18 cellular contexts compared by ENCODE assay signal in the genomic region with DNA sequence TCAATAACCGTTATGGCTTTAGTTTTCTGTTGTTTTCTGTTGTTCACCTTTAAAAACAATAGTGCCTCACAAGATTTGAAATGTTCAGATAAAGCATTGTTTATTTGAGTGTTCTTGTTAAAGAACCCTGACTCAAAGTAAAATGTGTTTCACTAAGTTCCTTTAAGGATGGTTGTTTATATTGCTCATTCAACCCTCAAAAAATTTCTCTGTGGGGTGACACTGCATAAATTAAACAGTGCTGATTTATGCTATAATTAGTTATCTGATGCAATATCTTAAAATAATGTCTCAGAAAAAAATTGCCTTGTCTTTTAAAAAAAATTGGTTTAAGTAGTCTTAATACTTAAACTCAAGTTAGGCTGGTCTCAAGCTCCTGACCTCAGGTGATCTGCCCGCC.
"Had no signal": no experiment of that assay in that cellular context is flagged by ENCODE, and none has a peak within 500 bp of the region (broad histone marks: within the 10 kb centered on the region; RNA-seq: fewer than 3 reads in every experiment).

No MANE protein-coding gene starts in this region.

- H3K27me3 ChIP-seq: ovary, right lobe of liver, suprapubic skin, transverse colon, upper lobe of right lung, uterus had no signal

- H3K9me3 ChIP-seq: ovary, right lobe of liver, suprapubic skin, transverse colon, upper lobe of right lung, uterus had no signal

- H3K27ac ChIP-seq: ovary, right lobe of liver, suprapubic skin, transverse colon, upper lobe of right lung, uterus had no signal

- DNase-seq: cortex of kidney; head of caudate nucleus; mucosa of descending colon; naive B cell; nucleus accumbens; ovary; right lobe of liver; small intestine; stimulated activated CD4-positive, alpha-beta T cell treated with anti-CD3 and anti-CD28 coated beads, Interleukin-1b, Interleukin-23, amount 100 ng/mL, for 48 hours; stimulated activated CD4-positive, alpha-beta T cell treated with anti-CD3 and anti-CD28 coated beads, Interleukin-4, amount 100 ng/mL, for 1 hour; stimulated activated CD8-positive, alpha-beta memory T cell treated with anti-CD3 and anti-CD28 coated beads, Interleukin-4, amount 100 ng/mL, for 48 hours; stimulated activated naive CD4-positive, alpha-beta T cell; stimulated activated naive CD8-positive, alpha-beta T cell treated with anti-CD3 and anti-CD28 coated beads, Interleukin-15, amount 100 ng/mL, for 72 hours; transverse colon; upper lobe of right lung; uterus had no signal

- H3K4me3 ChIP-seq: lung, mucosa of descending colon, ovary, right lobe of liver, suprapubic skin, transverse colon, upper lobe of right lung, uterus had no signal

- H3K36me3 ChIP-seq: ovary, right lobe of liver, suprapubic skin, transverse colon, upper lobe of right lung, uterus had no signal

- H3K4me1 ChIP-seq: right lobe of liver, suprapubic skin, transverse colon, upper lobe of right lung, uterus had no signal
